In genomic region chr12:128820253-128820652, GRCh38 we compare ENCODE assay signal across 19 cellular contexts. TPM values are rescaled to one million over a fixed set of nuclear protein-coding genes. Genes with fewer than 3 reads are reported as not detected.
A peak's percentile ranks its signal among the peaks of the same experiment; 100 is the strongest.
DNase-seq lines count a peak whose midpoint lies in the region; ATAC-seq and TF ChIP-seq lines count a peak whose summit lies in the region.
"Had no signal": no experiment of that assay in that cellular context is flagged by ENCODE, and none has a peak within 500 bp of the region (broad histone marks: within the 10 kb centered on the region; RNA-seq: fewer than 3 reads in every experiment).

No MANE protein-coding gene starts in this region.

- no peak overlapping the region for H3K4me3 Mint-ChIP-seq in dendritic cell treated with granulocyte-macrophage colony-stimulating factor and Interleukin-4, amounts not matched to agents 40 ng/mL and 50 ng/mL, for 4 days
- H3K4me3 Mint-ChIP-seq in natural killer cell (peak overlapping the region; percentile 98), Calu3 (ENCODE audit: low read depth, unreplicated experiment) (no peak overlapping the region), nephron progenitor cell (no peak overlapping the region)

- H3K36me3 ChIP-seq in BLaER1 (peaks cover 29% of the 10 kb centered on the region), HUES48 (ENCODE audit: control insufficient read depth, insufficient read depth, low read length) (peaks cover 13% of the 10 kb centered on the region), MM.1S (replicated peaks; ENCODE audit: insufficient read depth, low read length) (no peaks in the 10 kb centered on the region)

- peak overlapping the region; percentile 80 for H3K4me2 ChIP-seq in BLaER1
- H3K4me2 ChIP-seq in MM.1S (ENCODE audit: low read depth, low read length) = no peak overlapping the region

- H2AFZ ChIP-seq in MM.1S (ENCODE audit: low read length) = no peak overlapping the region

- no peaks in the 10 kb centered on the region for H3K9me2 ChIP-seq in MM.1S (replicated peaks; ENCODE audit: insufficient read depth, low read length)

- no peaks in the 10 kb centered on the region for H3F3A ChIP-seq in MM.1S (ENCODE audit: insufficient read depth, low read length)

- H3K27ac Mint-ChIP-seq in dendritic cell treated with granulocyte-macrophage colony-stimulating factor and Interleukin-4, amounts not matched to agents 40 ng/mL and 50 ng/mL, for 4 days = peak overlapping the region; percentile 71
- H3K27ac Mint-ChIP-seq in natural killer cell = peak overlapping the region; percentile 99
- no peak overlapping the region for H3K27ac Mint-ChIP-seq in Calu3 (ENCODE audit: unreplicated experiment)
- no peak overlapping the region for H3K27ac Mint-ChIP-seq in nephron progenitor cell

- H3K4me1 ChIP-seq in BLaER1 (peaks cover 78% of the 10 kb centered on the region), HUES48 (ENCODE audit: control insufficient read depth, insufficient read depth, low read length) (peaks cover 25% of the 10 kb centered on the region), MM.1S (ENCODE audit: low read length) (no peaks in the 10 kb centered on the region)

- H3K36me3 Mint-ChIP-seq in dendritic cell treated with granulocyte-macrophage colony-stimulating factor and Interleukin-4, amounts not matched to agents 40 ng/mL and 50 ng/mL, for 4 days (ENCODE audit: low read depth) = peaks cover 33% of the 10 kb centered on the region
- peaks cover 6% of the 10 kb centered on the region for H3K36me3 Mint-ChIP-seq in natural killer cell
- peaks cover 23% of the 10 kb centered on the region for H3K36me3 Mint-ChIP-seq in Calu3 (ENCODE audit: insufficient read depth, unreplicated experiment)
- H3K36me3 Mint-ChIP-seq in nephron progenitor cell (ENCODE audit: low read depth) = peaks cover 24% of the 10 kb centered on the region

- no peak for ATAC-seq in natural killer cell
- ATAC-seq: activated CD4-positive, alpha-beta T cell treated with anti-CD3 and anti-CD28 coated beads for 36 hours had no signal

- H3K4me3 ChIP-seq in BLaER1 = 0 out of 2 replicates have a peak overlapping the region, but pooled peaks have one; percentile 3
- H3K4me3 ChIP-seq in HUES48 (ENCODE audit: low read depth, low read length) = no peak overlapping the region
- no peak overlapping the region for H3K4me3 ChIP-seq in MM.1S (ENCODE audit: low read length)
- H3K4me3 ChIP-seq: esophagus muscularis mucosa had no signal

- intact Hi-C loops in dendritic cell treated with granulocyte-macrophage colony-stimulating factor and Interleukin-4, amounts not matched to agents 40 ng/mL and 50 ng/mL, for 4 days (cut with micrococcal nuclease) = no loop called here
- intact Hi-C loops in natural killer cell (cut with micrococcal nuclease) (no loop called here), Calu3 (cut with micrococcal nuclease; ENCODE audit: unreplicated experiment) (no loop called here)

- H3K27ac ChIP-seq in BLaER1 (0 out of 2 replicates have a peak overlapping the region, but pooled peaks have one; percentile 28), HUES48 (ENCODE audit: low read depth, low read length) (peak overlapping the region; percentile 17), MM.1S (ENCODE audit: low read length) (no peak overlapping the region)

- H4K20me1 ChIP-seq in BLaER1 (peaks cover 79% of the 10 kb centered on the region), MM.1S (ENCODE audit: insufficient read depth, low read length) (no peaks in the 10 kb centered on the region)

- H3K4me1 Mint-ChIP-seq in dendritic cell treated with granulocyte-macrophage colony-stimulating factor and Interleukin-4, amounts not matched to agents 40 ng/mL and 50 ng/mL, for 4 days (ENCODE audit: low read depth) = peaks cover 64% of the 10 kb centered on the region
- H3K4me1 Mint-ChIP-seq in natural killer cell = peaks cover 60 to 74% of the 10 kb centered on the region in 2 donors
- peaks cover 46% of the 10 kb centered on the region for H3K4me1 Mint-ChIP-seq in Calu3 (ENCODE audit: low read depth, unreplicated experiment)
- peaks cover 49% of the 10 kb centered on the region for H3K4me1 Mint-ChIP-seq in nephron progenitor cell

- H3K79me2 ChIP-seq in MM.1S (ENCODE audit: low read length) = peaks cover 80% of the 10 kb centered on the region

- no peaks in the 10 kb centered on the region for H3K9me3 Mint-ChIP-seq in dendritic cell treated with granulocyte-macrophage colony-stimulating factor and Interleukin-4, amounts not matched to agents 40 ng/mL and 50 ng/mL, for 4 days
- H3K9me3 Mint-ChIP-seq in natural killer cell = no peaks in the 10 kb centered on the region
- H3K9me3 Mint-ChIP-seq in Calu3 (ENCODE audit: low read depth, unreplicated experiment) = no peaks in the 10 kb centered on the region
- no peaks in the 10 kb centered on the region for H3K9me3 Mint-ChIP-seq in nephron progenitor cell

- TF ChIP-seq CTCF in natural killer cell (IDR thresholded peaks at IDR 0.05) (no peak), Calu3 (IDR thresholded peaks at IDR 0.05; ENCODE audit: unreplicated experiment) (no peak), MM.1S (IDR thresholded peaks at IDR 0.05; ENCODE audit: low read length) (no peak), nephron progenitor cell (IDR thresholded peaks at IDR 0.05) (no peak)

- DNase-seq in natural killer cell (no peak), islet precursor cell (no peak), Calu3 (no peak), MM.1S (no peak), nephron progenitor cell (no peak)
- DNase-seq: activated CD8-positive, alpha-beta memory T cell treated with anti-CD3 and anti-CD28 coated beads, Interleukin-2, amount 50 U/mL, for 4 hours; activated gamma-delta T cell treated with Interleukin-2 at 50 U/mL for 16 hours; cortex of kidney; HCEC 1CT; NCI-H187 treated with DMSO at 0.1 percent for 48 hours; stimulated activated CD4-positive, alpha-beta T cell treated with anti-CD3 and anti-CD28 coated beads, Interleukin-15, amount 100 ng/mL, for 24 hours; T-helper 9 cell had no signal

- BruUV-seq in Calu3 (replicated peaks; lab: Mats Ljungman, UMichigan) = no TSS peak

- H3K9ac ChIP-seq in BLaER1 (no peak overlapping the region), HUES48 (ENCODE audit: low read depth, low read length) (no peak overlapping the region), MM.1S (ENCODE audit: low read length) (no peak overlapping the region)

- CTCF ChIA-PET in Calu3 (lab: Charles Lee) = no interaction called here

- no peaks in the 10 kb centered on the region for H3K27me3 Mint-ChIP-seq in dendritic cell treated with granulocyte-macrophage colony-stimulating factor and Interleukin-4, amounts not matched to agents 40 ng/mL and 50 ng/mL, for 4 days
- H3K27me3 Mint-ChIP-seq in natural killer cell (ENCODE audit: low read depth in 2 of 2) (no peaks in the 10 kb centered on the region), Calu3 (ENCODE audit: unreplicated experiment) (no peaks in the 10 kb centered on the region), nephron progenitor cell (ENCODE audit: low read depth, poor library complexity) (no peaks in the 10 kb centered on the region)
- H3K27me3 Mint-ChIP-seq: activated CD4-positive, alpha-beta T cell treated with anti-CD3 and anti-CD28 coated beads for 36 hours had no signal

- H3K9me3 ChIP-seq in BLaER1 (no peaks in the 10 kb centered on the region), HUES48 (ENCODE audit: control insufficient read depth, insufficient read depth, low read length) (no peaks in the 10 kb centered on the region), MM.1S (replicated peaks; ENCODE audit: insufficient read depth, low read length) (no peaks in the 10 kb centered on the region)
- H3K9me3 ChIP-seq: esophagus muscularis mucosa had no signal

- H3K27me3 ChIP-seq in BLaER1 (no peaks in the 10 kb centered on the region), HUES48 (ENCODE audit: control insufficient read depth, insufficient read depth, low read length) (no peaks in the 10 kb centered on the region), MM.1S (replicated peaks; ENCODE audit: insufficient read depth, low read length) (no peaks in the 10 kb centered on the region)
- H3K27me3 ChIP-seq: esophagus muscularis mucosa had no signal

RNA-seq across cellular contexts. Expression of gene SLC15A4, which starts 3.5 kb away (rescaled TPM):
- total RNA-seq in natural killer cell = 100 to 1,000 TPM; 176 to 306 (median 250) TPM
- 30.2 and 34.9 TPM in 2 replicates for total RNA-seq in Calu3 (2022)

RNA-seq across cellular contexts. Expression of gene GLT1D1, which starts 33.0 kb away (rescaled TPM):
- 1 to 10 TPM in 2 of 3 donors, under 1 TPM in 1; 0.33 to 3.2 (median 2.6) TPM for total RNA-seq in natural killer cell
- not detected in 2 replicates for total RNA-seq in Calu3 (2022)
- total RNA-seq: HT1080, MCF 10A had no signal

Comparison
In these comparisons a context has a peak if more than half of its experiments do, and no peak if none do; other contexts are left out.
1. H3K27ac Mint-ChIP-seq: peak in dendritic cell treated with granulocyte-macrophage colony-stimulating factor and Interleukin-4, amounts not matched to agents 40 ng/mL and 50 ng/mL, for 4 days (single experiment) and natural killer cell (2 of 2); none in Calu3 (single experiment) and nephron progenitor cell (single experiment).